ENCODE assay signal across 1 cellular context in genomic region chr21:46605759-46606426, GRCh38.
TF ChIP-seq lines count a peak whose summit lies in the region.

No MANE protein-coding gene starts in this region.

TF ChIP-seq in HepG2, 621 proteins besides CTCF, POLR2A, EP300 and RAD21 (continued from another document):
- TF ChIP-seq THAP9 (CRISPR knock-in tag; IDR thresholded peaks at IDR 0.05; ENCODE audit: borderline replicate concordance) (no peak), KLF6 (CRISPR knock-in tag; IDR thresholded peaks at IDR 0.05) (no peak), ZSCAN12 (CRISPR knock-in tag; IDR thresholded peaks at IDR 0.05) (no peak), ZNF572 (CRISPR knock-in tag; IDR thresholded peaks at IDR 0.05) (no peak), FUBP1 (CRISPR knock-in tag; IDR thresholded peaks at IDR 0.05; ENCODE audit: borderline replicate concordance) (no peak), ZNF256 (CRISPR knock-in tag; conservative IDR thresholded peaks at IDR 0.05) (no peak), ZNF546 (CRISPR knock-in tag; conservative IDR thresholded peaks at IDR 0.05) (no peak), MNT (IDR thresholded peaks at IDR 0.05) (no peak), MAFG (CRISPR knock-in tag; IDR thresholded peaks at IDR 0.05) (no peak), ZNF253 (CRISPR knock-in tag; IDR thresholded peaks at IDR 0.05; ENCODE audit: borderline replicate concordance) (no peak), ZBTB26 (CRISPR knock-in tag; IDR thresholded peaks at IDR 0.05; ENCODE audit: borderline replicate concordance) (no peak)
